Comparison of ENCODE assay signal across 19 cellular contexts in the genomic region with DNA sequence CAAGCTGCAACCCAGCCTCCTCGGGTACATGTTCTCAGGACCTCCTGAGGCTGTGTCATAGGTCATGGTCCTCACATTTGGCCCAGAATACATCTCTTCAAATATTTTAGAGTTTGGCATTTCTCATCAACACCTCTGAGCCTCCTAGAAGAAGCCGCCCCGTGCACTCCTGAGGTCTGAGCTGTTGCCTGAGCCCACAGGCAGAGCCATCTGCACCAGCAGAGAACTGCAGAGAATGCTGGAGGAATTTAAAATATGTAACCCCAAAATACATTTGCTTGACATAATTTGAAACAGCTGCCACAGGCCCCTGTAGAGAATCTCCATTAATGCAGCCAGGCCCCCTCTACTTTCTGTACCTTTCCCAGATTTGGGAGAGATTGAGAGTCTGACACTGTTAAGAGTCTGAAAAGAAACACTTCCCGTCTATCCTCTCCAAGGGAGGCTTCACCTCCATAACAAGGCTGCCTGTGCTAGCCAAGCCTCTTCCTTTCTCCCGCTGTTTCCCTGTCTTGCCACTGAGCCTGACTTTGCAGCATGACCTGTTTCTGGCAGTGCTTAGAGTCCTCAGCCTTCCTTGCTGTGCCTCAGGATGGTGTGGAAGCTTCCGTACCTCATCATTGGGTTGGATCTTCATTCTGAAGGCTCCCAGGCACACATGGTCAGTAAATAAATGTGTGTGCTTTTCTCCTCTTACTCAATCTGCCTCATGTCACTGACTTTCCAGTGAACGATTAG.
A peak's percentile ranks its signal among the peaks of the same experiment; 100 is the strongest.
DNase-seq lines count a peak whose midpoint lies in the region.
"Had no signal": no experiment of that assay in that cellular context is flagged by ENCODE, and none has a peak within 500 bp of the region (broad histone marks: within the 10 kb centered on the region; RNA-seq: fewer than 3 reads in every experiment).

No MANE protein-coding gene starts in this region.

- no peak overlapping the region for H3K4me3 ChIP-seq in adipocyte (ENCODE audit: low read length)

- DNase-seq in GM03348 (ENCODE audit: low spot score), result peak; percentile 61
- peak; percentile 19 for DNase-seq in adipocyte (ENCODE audit: low read depth)
- no peak for DNase-seq in substantia nigra (lab: John Stamatoyannopoulos, UW)
- no peak for DNase-seq in activated CD4-positive, alpha-beta T cell treated with anti-CD3 and anti-CD28 coated beads for 1 hour
- no peak for DNase-seq in activated CD4-positive, CD25-positive, alpha-beta regulatory T cell treated with anti-CD3 and anti-CD28 coated beads, Interleukin-2, amount 50 U/mL, for 72 hours
- no peak for DNase-seq in inferior parietal cortex (ENCODE audit: extremely low spot score)
- DNase-seq: activated CD8-positive, alpha-beta T cell treated with anti-CD3 and anti-CD28 coated beads, Interleukin-2, amount 10 ng/mL, durations not matched to agents 7 days and 5 days; activated naive CD8-positive, alpha-beta T cell treated with anti-CD3 and anti-CD28 coated beads for 36 hours; CD4-positive, CD25-positive, alpha-beta regulatory T cell; central memory CD4-positive, alpha-beta T cell; H9; left ventricle myocardium superior; NCI-H1417; NCI-H2081 treated with DMSO at 0.1 percent for 48 hours; NCI-H748 treated with DMSO at 0.1 percent for 48 hours; right cardiac atrium; stimulated activated CD4-positive, alpha-beta T cell treated with anti-CD3 and anti-CD28 coated beads, Interleukin-2, amount 100 ng/mL, for 48 hours; T-helper 17 cell had no signal

- H3K27ac ChIP-seq in layer of hippocampus (ENCODE audit: low read depth, low read length) (peak overlapping the region; percentile 38), substantia nigra (ENCODE audit: low read depth, low read length, poor library complexity, severe bottlenecking) (peak overlapping the region; percentile 13)

- no peak overlapping the region for H3K9ac ChIP-seq in adipocyte (ENCODE audit: low read length)

- H3K9me3 ChIP-seq in adipocyte (ENCODE audit: control insufficient read depth, low read length), result no peaks in the 10 kb centered on the region

- no peaks in the 10 kb centered on the region for H3K36me3 ChIP-seq in adipocyte (ENCODE audit: control insufficient read depth, insufficient read depth, low read length, severe bottlenecking)

- H3K27me3 ChIP-seq in adipocyte (replicated peaks; ENCODE audit: control insufficient read depth, insufficient read depth, low read length), result peaks cover 56% of the 10 kb centered on the region
- no peaks in the 10 kb centered on the region for H3K27me3 ChIP-seq in layer of hippocampus (ENCODE audit: control insufficient read depth, insufficient read depth, low read length)

- peaks cover 3% of the 10 kb centered on the region for H3K4me1 ChIP-seq in adipocyte (ENCODE audit: control insufficient read depth, insufficient read depth, low read length)

Comparison
In these comparisons a context has a peak if more than half of its experiments do, and no peak if none do; other contexts are left out.
1. DNase-seq: peak in GM03348 (single experiment) and adipocyte (single experiment); none in substantia nigra (0 of 49), activated CD4-positive, alpha-beta T cell treated with anti-CD3 and anti-CD28 coated beads for 1 hour (single experiment), activated CD4-positive, CD25-positive, alpha-beta regulatory T cell treated with anti-CD3 and anti-CD28 coated beads, Interleukin-2, amount 50 U/mL, for 72 hours (single experiment) and inferior parietal cortex (single experiment).